ENCODE assay signal across 1 cellular context in the genomic region with DNA sequence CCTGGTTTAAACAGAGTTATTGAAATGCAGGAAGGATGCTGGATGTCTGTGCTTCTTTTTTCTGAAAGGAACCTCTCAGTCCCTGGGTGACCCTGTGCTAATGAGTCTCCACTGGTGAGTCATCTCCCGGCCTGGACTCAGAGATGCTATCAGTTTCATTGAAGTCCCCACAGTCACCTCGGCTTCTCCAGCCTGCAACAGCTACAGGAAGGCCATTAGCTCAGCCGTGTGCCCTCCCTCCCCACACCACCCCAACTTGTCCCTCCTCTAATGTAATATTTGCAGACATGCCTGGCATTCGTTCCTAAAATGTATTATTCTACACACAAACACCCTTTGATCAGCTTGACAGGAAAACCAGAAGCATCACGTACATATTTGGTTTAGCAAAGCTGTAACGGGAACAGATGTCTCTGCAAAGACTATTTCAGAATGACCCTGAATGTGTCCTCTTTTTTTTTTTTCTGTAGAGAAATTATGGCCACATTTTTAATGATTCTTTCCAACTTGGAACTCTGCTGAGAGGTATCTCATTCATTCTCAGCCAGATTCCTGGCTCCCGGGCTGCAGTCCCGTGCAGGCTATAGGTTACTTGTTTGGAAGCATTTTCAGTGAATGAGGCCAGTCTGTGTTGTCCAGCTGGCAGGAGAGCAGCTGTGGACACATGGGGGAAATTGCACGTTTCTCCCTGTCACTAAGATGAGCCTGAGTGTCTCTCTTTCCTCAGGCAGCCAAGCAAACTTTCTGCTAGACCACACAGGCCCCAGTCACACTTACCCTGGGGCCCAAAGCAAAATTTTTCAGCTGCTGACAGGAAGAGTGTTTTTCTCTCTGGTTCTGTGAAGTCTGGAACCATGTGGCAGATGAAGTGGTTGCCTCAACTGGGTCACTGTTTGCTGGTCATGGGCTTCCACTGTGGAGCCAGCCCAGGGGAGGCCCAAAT.
TF ChIP-seq lines count a peak whose summit lies in the region.

No MANE protein-coding gene starts in this region.

TF ChIP-seq in SK-N-SH, 30 proteins besides CTCF, POLR2A, EP300 and RAD21 (continued from another document):
- TF ChIP-seq, protein P1, sequence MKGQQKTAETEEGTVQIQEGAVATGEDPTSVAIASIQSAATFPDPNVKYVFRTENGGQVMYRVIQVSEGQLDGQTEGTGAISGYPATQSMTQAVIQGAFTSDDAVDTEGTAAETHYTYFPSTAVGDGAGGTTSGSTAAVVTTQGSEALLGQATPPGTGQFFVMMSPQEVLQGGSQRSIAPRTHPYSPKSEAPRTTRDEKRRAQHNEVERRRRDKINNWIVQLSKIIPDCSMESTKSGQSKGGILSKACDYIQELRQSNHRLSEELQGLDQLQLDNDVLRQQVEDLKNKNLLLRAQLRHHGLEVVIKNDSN (IDR thresholded peaks at IDR 0.05; ENCODE audit: borderline replicate concordance, low read depth), result no peak
- TF ChIP-seq JUND (IDR thresholded peaks at IDR 0.05) (peak; percentile 95), CHD2 (IDR thresholded peaks at IDR 0.05; ENCODE audit: low read length, partially characterized antibody) (peak; percentile 87), SIN3A (IDR thresholded peaks at IDR 0.05; ENCODE audit: borderline replicate concordance, low read depth, low read length) (no peak), NRF1 (IDR thresholded peaks at IDR 0.05; ENCODE audit: low read depth, low read length) (no peak), EZH2phosphoT487 (IDR thresholded peaks at IDR 0.05; ENCODE audit: borderline replicate concordance, low read depth) (no peak), TEAD4 (IDR thresholded peaks at IDR 0.05; ENCODE audit: borderline replicate concordance, insufficient read depth) (peak; percentile 75), POLR2AphosphoS5 (IDR thresholded peaks at IDR 0.05; ENCODE audit: low read depth, low read length) (no peak; the same call in 1 of the 2 replicates), SMC3 (IDR thresholded peaks at IDR 0.05; ENCODE audit: low read depth, low read length) (no peak), YY1 (IDR thresholded peaks at IDR 0.05; ENCODE audit: low read depth) (0 out of 2 replicates have a peak, but pooled peaks have one; percentile 40)
- TF ChIP-seq, protein P2, sequence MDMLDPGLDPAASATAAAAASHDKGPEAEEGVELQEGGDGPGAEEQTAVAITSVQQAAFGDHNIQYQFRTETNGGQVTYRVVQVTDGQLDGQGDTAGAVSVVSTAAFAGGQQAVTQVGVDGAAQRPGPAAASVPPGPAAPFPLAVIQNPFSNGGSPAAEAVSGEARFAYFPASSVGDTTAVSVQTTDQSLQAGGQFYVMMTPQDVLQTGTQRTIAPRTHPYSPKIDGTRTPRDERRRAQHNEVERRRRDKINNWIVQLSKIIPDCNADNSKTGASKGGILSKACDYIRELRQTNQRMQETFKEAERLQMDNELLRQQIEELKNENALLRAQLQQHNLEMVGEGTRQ (IDR thresholded peaks at IDR 0.05; ENCODE audit: borderline replicate concordance, low read depth, low read length), result no peak
- TF ChIP-seq, protein P3, sequence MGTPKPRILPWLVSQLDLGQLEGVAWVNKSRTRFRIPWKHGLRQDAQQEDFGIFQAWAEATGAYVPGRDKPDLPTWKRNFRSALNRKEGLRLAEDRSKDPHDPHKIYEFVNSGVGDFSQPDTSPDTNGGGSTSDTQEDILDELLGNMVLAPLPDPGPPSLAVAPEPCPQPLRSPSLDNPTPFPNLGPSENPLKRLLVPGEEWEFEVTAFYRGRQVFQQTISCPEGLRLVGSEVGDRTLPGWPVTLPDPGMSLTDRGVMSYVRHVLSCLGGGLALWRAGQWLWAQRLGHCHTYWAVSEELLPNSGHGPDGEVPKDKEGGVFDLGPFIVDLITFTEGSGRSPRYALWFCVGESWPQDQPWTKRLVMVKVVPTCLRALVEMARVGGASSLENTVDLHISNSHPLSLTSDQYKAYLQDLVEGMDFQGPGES (IDR thresholded peaks at IDR 0.05; ENCODE audit: low read depth, low read length), result no peak
- TF ChIP-seq, protein P4, sequence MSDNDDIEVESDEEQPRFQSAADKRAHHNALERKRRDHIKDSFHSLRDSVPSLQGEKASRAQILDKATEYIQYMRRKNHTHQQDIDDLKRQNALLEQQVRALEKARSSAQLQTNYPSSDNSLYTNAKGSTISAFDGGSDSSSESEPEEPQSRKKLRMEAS (IDR thresholded peaks at IDR 0.05; ENCODE audit: low read depth), result peak; percentile 61
